ENCODE assay signal across 8 cellular contexts in genomic region chr19:4524808-4525562, GRCh38. TPM values are rescaled to one million over a fixed set of nuclear protein-coding genes. Genes with fewer than 3 reads are reported as not detected.
A peak's percentile ranks its signal among the peaks of the same experiment; 100 is the strongest.
DNase-seq lines count a peak whose midpoint lies in the region; ATAC-seq and TF ChIP-seq lines count a peak whose summit lies in the region.

No MANE protein-coding gene starts in this region.

- H3K27ac Mint-ChIP-seq in activated naive CD4-positive, alpha-beta T cell treated with anti-CD3 and anti-CD28 coated beads, Interleukin-2, amount 50 U/mL, for 72 hours, result no peak overlapping the region

- H3K9me3 Mint-ChIP-seq in activated naive CD4-positive, alpha-beta T cell treated with anti-CD3 and anti-CD28 coated beads, Interleukin-2, amount 50 U/mL, for 72 hours, result no peaks in the 10 kb centered on the region

- H3K36me3 Mint-ChIP-seq in activated naive CD4-positive, alpha-beta T cell treated with anti-CD3 and anti-CD28 coated beads, Interleukin-2, amount 50 U/mL, for 72 hours, result no peaks in the 10 kb centered on the region

- DNase-seq in AG20443 (ENCODE audit: low spot score) (peak; percentile 72), GM20000 (ENCODE audit: low spot score) (peak; percentile 84), SKM-1 treated with dmso at 0.1 percent for 144 hours (lab: John Stamatoyannopoulos, UW; ENCODE audit: unreplicated experiment) (peak; percentile 50), hepatic stellate cell (ENCODE audit: low spot score) (peak; percentile 81)
- peak; percentile 69 to 85 for DNase-seq in activated naive CD4-positive, alpha-beta T cell treated with anti-CD3 and anti-CD28 coated beads, Interleukin-2, amount 50 U/mL, for 72 hours (ENCODE audit: low spot score in 2 of 2)
- peak; percentile 74 for DNase-seq in stimulated activated CD4-positive, alpha-beta T cell treated with anti-CD3 and anti-CD28 coated beads, Interleukin-1b, Interleukin-23, amount 100 ng/mL, for 48 hours

- ATAC-seq in activated naive CD4-positive, alpha-beta T cell treated with anti-CD3 and anti-CD28 coated beads, Interleukin-2, amount 50 U/mL, for 72 hours, result peak; percentile 83 to 87
- ATAC-seq in HG02642 (IDR thresholded peaks at IDR 0.05; ENCODE audit: poor library complexity, unreplicated experiment) (no peak), HG02623 (IDR thresholded peaks at IDR 0.05; ENCODE audit: unreplicated experiment) (no peak)

- peak; percentile 68 for TF ChIP-seq CTCF in GM20000 (IDR thresholded peaks at IDR 0.05; ENCODE audit: extremely low read depth, missing control alignments)

RNA-seq across cellular contexts. Expression of gene PLIN4, which starts 6.7 kb away (rescaled TPM):
- total RNA-seq in activated naive CD4-positive, alpha-beta T cell treated with anti-CD3 and anti-CD28 coated beads, Interleukin-2, amount 50 U/mL, for 72 hours, result under 1 TPM in 1 of 2 donors, not detected in 1; 0.08 TPM

RNA-seq across cellular contexts. Expression of gene PLIN5, which starts 10.0 kb away (rescaled TPM):
- total RNA-seq in activated naive CD4-positive, alpha-beta T cell treated with anti-CD3 and anti-CD28 coated beads, Interleukin-2, amount 50 U/mL, for 72 hours, result under 1 TPM in 1 of 2 donors, not detected in 1; 0.41 TPM

RNA-seq across cellular contexts. Expression of gene LRG1, which starts 14.9 kb away (rescaled TPM):
- 1 to 10 TPM in 1 of 2 donors, under 1 TPM in 1; 0.23 to 3.0 TPM for total RNA-seq in activated naive CD4-positive, alpha-beta T cell treated with anti-CD3 and anti-CD28 coated beads, Interleukin-2, amount 50 U/mL, for 72 hours

RNA-seq across cellular contexts. Expression of gene SEMA6B, which starts 34.5 kb away (rescaled TPM):
- not detected for total RNA-seq in activated naive CD4-positive, alpha-beta T cell treated with anti-CD3 and anti-CD28 coated beads, Interleukin-2, amount 50 U/mL, for 72 hours

RNA-seq across cellular contexts. Expression of gene HDGFL2, which starts 52.9 kb away (rescaled TPM):
- 10 to 100 TPM; 49.2 to 64.7 TPM for total RNA-seq in activated naive CD4-positive, alpha-beta T cell treated with anti-CD3 and anti-CD28 coated beads, Interleukin-2, amount 50 U/mL, for 72 hours

Comparison
In these comparisons a context has a peak if more than half of its experiments do, and no peak if none do; other contexts are left out.
1. ATAC-seq: peak in activated naive CD4-positive, alpha-beta T cell treated with anti-CD3 and anti-CD28 coated beads, Interleukin-2, amount 50 U/mL, for 72 hours (2 of 2); none in HG02642 (single experiment) and HG02623 (single experiment).
2. Peak in every context shown above with its lines, with median percentiles within 50 percentile points of each other: DNase-seq.